Comparison of ENCODE assay signal across 8 cellular contexts in genomic region chrX:9566150-9566621, GRCh38.
DNase-seq lines count a peak whose midpoint lies in the region; ATAC-seq and TF ChIP-seq lines count a peak whose summit lies in the region.

No MANE protein-coding gene starts in this region.

- peak overlapping the region in 2 of 4 donors; percentile 9 to 52 for H3K4me3 Mint-ChIP-seq in CD4-positive, CD25-positive, alpha-beta regulatory T cell
- no peak overlapping the region for H3K4me3 Mint-ChIP-seq in brain

- peak in 1 of 3 donors; percentile 7 for DNase-seq in CD4-positive, CD25-positive, alpha-beta regulatory T cell
- DNase-seq in NCI-H1694 (lab: John Stamatoyannopoulos, UW) (peak; percentile 46), lower leg skin (ENCODE audit: low spot score in 2 of 2) (peak; percentile 51 to 86), NK-92 (lab: John Stamatoyannopoulos, UW; ENCODE audit: unreplicated experiment) (no peak), NCI-H82 (lab: John Stamatoyannopoulos, UW) (no peak)

- no peaks in the 10 kb centered on the region for H3K36me3 ChIP-seq in CD4-positive, CD25-positive, alpha-beta regulatory T cell (ENCODE audit: control insufficient read depth, insufficient read depth, low read length)

- TF ChIP-seq CTCF in brain (conservative IDR thresholded peaks at IDR 0.05) = no peak
- TF ChIP-seq CTCF in lower leg skin (IDR thresholded peaks at IDR 0.05) = no peak

- peaks cover 8 to 19% (median 16%) of the 10 kb centered on the region in 4 donors for H3K4me1 Mint-ChIP-seq in CD4-positive, CD25-positive, alpha-beta regulatory T cell
- H3K4me1 Mint-ChIP-seq in brain = peaks cover 29% of the 10 kb centered on the region

- peaks cover 7% of the 10 kb centered on the region for H3K36me3 Mint-ChIP-seq in CD4-positive, CD25-positive, alpha-beta regulatory T cell
- H3K36me3 Mint-ChIP-seq in brain = peaks cover 23% of the 10 kb centered on the region

- TF ChIP-seq POLR2A in lower leg skin (IDR thresholded peaks at IDR 0.05) = no peak

- peaks cover 15% of the 10 kb centered on the region for H3K4me1 ChIP-seq in CD4-positive, CD25-positive, alpha-beta regulatory T cell (ENCODE audit: control insufficient read depth, insufficient read depth, low read length, poor library complexity, severe bottlenecking)

- H3K4me3 ChIP-seq in CD4-positive, CD25-positive, alpha-beta regulatory T cell (ENCODE audit: low read depth, low read length) = peak overlapping the region; percentile 18
- H3K4me3 ChIP-seq in lower leg skin (ENCODE audit: low read depth, poor library complexity, severe bottlenecking) = no peak overlapping the region

- H3K27me3 Mint-ChIP-seq in CD4-positive, CD25-positive, alpha-beta regulatory T cell = no peaks in the 10 kb centered on the region
- H3K27me3 Mint-ChIP-seq in brain = no peaks in the 10 kb centered on the region

- WGBS in lower leg skin, 2 donors = 10 to 28% methylated on average over 6 of the region's 6 CpGs

- intact Hi-C loops in lower leg skin (cut with DNase I; ENCODE audit: low total_unique reads) = no loop called here

- H3K27ac Mint-ChIP-seq in CD4-positive, CD25-positive, alpha-beta regulatory T cell = peak overlapping the region in 1 of 3 donors; percentile 42
- H3K27ac Mint-ChIP-seq in brain = peak overlapping the region in 3 of 5 experiments; percentile 45 to 71 (median 69)

- H3K9me3 ChIP-seq in CD4-positive, CD25-positive, alpha-beta regulatory T cell (ENCODE audit: control insufficient read depth in 2 of 2, low read length in 2 of 2) = no peaks in the 10 kb centered on the region

- H3K27ac ChIP-seq in CD4-positive, CD25-positive, alpha-beta regulatory T cell (ENCODE audit: insufficient read depth, low read length, poor library complexity, severe bottlenecking) = no peak overlapping the region

- H3K9me3 Mint-ChIP-seq in CD4-positive, CD25-positive, alpha-beta regulatory T cell = peaks cover 0 to 1% (median 0%) of the 10 kb centered on the region in 7 donors
- H3K9me3 Mint-ChIP-seq in brain = peaks cover 0 to 3% (median 0%) of the 10 kb centered on the region in 5 experiments

- no peak for ATAC-seq in CD4-positive, CD25-positive, alpha-beta regulatory T cell (ENCODE audit: low read depth in 2 of 2)
- ATAC-seq in activated CD4-positive, CD25-positive, alpha-beta regulatory T cell treated with anti-CD3 and anti-CD28 coated beads, Interleukin-2, amount 50 U/mL, for 24 hours = no peak
- ATAC-seq in HG03039 (IDR thresholded peaks at IDR 0.05; ENCODE audit: unreplicated experiment) = no peak

- H3K27me3 ChIP-seq in CD4-positive, CD25-positive, alpha-beta regulatory T cell (ENCODE audit: control insufficient read depth, insufficient read depth, low read length) = no peaks in the 10 kb centered on the region

Comparison
In these comparisons a context has a peak if more than half of its experiments do, and no peak if none do; other contexts are left out.
1. DNase-seq: peak in NCI-H1694 (single experiment) and lower leg skin (2 of 2); none in NK-92 (single experiment) and NCI-H82 (single experiment).